ENCODE assay signal across 1 cellular context in the genomic region with DNA sequence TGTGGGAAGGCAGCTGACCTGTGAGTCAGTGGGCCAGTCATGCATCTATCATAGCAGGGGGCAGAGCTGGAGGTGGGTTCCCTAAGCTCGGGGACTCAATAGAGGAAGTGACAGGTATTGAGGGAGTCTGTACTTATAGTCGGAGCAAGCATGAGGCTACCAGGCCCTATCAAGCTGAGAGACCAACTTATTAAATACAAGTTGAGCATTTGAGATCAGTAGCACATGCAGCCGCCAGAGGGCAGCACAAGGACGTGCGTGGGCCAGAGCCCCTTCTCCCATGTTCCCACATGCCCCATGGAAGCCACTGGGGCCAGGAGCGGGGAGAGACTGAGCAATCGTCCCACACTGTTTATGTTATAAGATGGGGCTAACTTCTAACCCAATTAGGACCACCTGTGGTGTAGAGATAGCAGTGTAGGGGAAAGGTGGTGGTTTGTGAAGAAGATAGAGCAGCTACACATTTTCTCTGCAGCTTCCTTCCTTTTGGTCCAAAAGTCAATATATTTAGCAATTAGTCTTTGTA.
A peak's percentile ranks its signal among the peaks of the same experiment; 100 is the strongest.
TF ChIP-seq lines count a peak whose summit lies in the region.

No MANE protein-coding gene starts in this region.

TF ChIP-seq in HCT116, 20 proteins besides CTCF, POLR2A, EP300 and RAD21:
- 0 out of 2 replicates have a peak, but pooled peaks have one; percentile 49 for TF ChIP-seq EGR1 (IDR thresholded peaks at IDR 0.05; ENCODE audit: low read depth)
- no peak for TF ChIP-seq ZNF274 (IDR thresholded peaks at IDR 0.05; ENCODE audit: low read depth, low read length)
- TF ChIP-seq, protein P1, sequence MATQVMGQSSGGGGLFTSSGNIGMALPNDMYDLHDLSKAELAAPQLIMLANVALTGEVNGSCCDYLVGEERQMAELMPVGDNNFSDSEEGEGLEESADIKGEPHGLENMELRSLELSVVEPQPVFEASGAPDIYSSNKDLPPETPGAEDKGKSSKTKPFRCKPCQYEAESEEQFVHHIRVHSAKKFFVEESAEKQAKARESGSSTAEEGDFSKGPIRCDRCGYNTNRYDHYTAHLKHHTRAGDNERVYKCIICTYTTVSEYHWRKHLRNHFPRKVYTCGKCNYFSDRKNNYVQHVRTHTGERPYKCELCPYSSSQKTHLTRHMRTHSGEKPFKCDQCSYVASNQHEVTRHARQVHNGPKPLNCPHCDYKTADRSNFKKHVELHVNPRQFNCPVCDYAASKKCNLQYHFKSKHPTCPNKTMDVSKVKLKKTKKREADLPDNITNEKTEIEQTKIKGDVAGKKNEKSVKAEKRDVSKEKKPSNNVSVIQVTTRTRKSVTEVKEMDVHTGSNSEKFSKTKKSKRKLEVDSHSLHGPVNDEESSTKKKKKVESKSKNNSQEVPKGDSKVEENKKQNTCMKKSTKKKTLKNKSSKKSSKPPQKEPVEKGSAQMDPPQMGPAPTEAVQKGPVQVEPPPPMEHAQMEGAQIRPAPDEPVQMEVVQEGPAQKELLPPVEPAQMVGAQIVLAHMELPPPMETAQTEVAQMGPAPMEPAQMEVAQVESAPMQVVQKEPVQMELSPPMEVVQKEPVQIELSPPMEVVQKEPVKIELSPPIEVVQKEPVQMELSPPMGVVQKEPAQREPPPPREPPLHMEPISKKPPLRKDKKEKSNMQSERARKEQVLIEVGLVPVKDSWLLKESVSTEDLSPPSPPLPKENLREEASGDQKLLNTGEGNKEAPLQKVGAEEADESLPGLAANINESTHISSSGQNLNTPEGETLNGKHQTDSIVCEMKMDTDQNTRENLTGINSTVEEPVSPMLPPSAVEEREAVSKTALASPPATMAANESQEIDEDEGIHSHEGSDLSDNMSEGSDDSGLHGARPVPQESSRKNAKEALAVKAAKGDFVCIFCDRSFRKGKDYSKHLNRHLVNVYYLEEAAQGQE (IDR thresholded peaks at IDR 0.05; ENCODE audit: low read depth) = no peak
- peak; percentile 82; the same call in 1 of the 2 replicates for TF ChIP-seq CBX3 (IDR thresholded peaks at IDR 0.05; ENCODE audit: low read depth)
- TF ChIP-seq, protein P2, sequence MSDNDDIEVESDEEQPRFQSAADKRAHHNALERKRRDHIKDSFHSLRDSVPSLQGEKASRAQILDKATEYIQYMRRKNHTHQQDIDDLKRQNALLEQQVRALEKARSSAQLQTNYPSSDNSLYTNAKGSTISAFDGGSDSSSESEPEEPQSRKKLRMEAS (IDR thresholded peaks at IDR 0.05) = peak; percentile 32; the same call in 1 of the 2 replicates
- TF ChIP-seq SP1 (IDR thresholded peaks at IDR 0.05; ENCODE audit: low read depth) = 0 out of 2 replicates have a peak, but pooled peaks have one; percentile 10
- TF ChIP-seq, protein P3, sequence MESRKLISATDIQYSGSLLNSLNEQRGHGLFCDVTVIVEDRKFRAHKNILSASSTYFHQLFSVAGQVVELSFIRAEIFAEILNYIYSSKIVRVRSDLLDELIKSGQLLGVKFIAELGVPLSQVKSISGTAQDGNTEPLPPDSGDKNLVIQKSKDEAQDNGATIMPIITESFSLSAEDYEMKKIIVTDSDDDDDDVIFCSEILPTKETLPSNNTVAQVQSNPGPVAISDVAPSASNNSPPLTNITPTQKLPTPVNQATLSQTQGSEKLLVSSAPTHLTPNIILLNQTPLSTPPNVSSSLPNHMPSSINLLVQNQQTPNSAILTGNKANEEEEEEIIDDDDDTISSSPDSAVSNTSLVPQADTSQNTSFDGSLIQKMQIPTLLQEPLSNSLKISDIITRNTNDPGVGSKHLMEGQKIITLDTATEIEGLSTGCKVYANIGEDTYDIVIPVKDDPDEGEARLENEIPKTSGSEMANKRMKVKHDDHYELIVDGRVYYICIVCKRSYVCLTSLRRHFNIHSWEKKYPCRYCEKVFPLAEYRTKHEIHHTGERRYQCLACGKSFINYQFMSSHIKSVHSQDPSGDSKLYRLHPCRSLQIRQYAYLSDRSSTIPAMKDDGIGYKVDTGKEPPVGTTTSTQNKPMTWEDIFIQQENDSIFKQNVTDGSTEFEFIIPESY (IDR thresholded peaks at IDR 0.05; ENCODE audit: extremely low read depth, insufficient replicate concordance, low read length) = no peak
- no peak for TF ChIP-seq YY1 (IDR thresholded peaks at IDR 0.05; ENCODE audit: extremely low read depth, insufficient replicate concordance, low read depth, low read length)
- TF ChIP-seq, protein P4, sequence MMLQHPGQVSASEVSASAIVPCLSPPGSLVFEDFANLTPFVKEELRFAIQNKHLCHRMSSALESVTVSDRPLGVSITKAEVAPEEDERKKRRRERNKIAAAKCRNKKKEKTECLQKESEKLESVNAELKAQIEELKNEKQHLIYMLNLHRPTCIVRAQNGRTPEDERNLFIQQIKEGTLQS (IDR thresholded peaks at IDR 0.05) = no peak
- no peak for TF ChIP-seq FOSL1 (IDR thresholded peaks at IDR 0.05; ENCODE audit: low read depth)
- TF ChIP-seq POLR2AphosphoS5 (IDR thresholded peaks at IDR 0.05; ENCODE audit: low read depth, low read length) = no peak
- TF ChIP-seq EZH2phosphoT487 (IDR thresholded peaks at IDR 0.05; ENCODE audit: borderline replicate concordance) = no peak
